In genomic region chr4:18538121-18538520, GRCh38 we compare ENCODE assay signal across 33 cellular contexts.
DNase-seq lines count a peak whose midpoint lies in the region; ATAC-seq, FAIRE-seq and TF ChIP-seq lines count a peak whose summit lies in the region.
"Had no signal": no experiment of that assay in that cellular context is flagged by ENCODE, and none has a peak within 500 bp of the region (broad histone marks: within the 10 kb centered on the region; RNA-seq: fewer than 3 reads in every experiment).

No MANE protein-coding gene starts in this region.

- CTCF ChIA-PET in HepG2 (lab: Yijun Ruan, JAX; ENCODE audit: low intra/inter-chr PET ratio, low total read pairs) (no interaction called here), IMR-90 (lab: Yijun Ruan, JAX) (no interaction called here), K562 (lab: Yijun Ruan, JAX; ENCODE audit: low intra/inter-chr PET ratio) (no interaction called here)

- H3K9ac ChIP-seq in HepG2 (ENCODE audit: insufficient read depth, low read depth, low read length) (no peak overlapping the region), IMR-90 (ENCODE audit: low read depth, low read length) (no peak overlapping the region), K562 (ENCODE audit: insufficient read depth in 1 of 2, low read depth in 2 of 2, low read length in 2 of 2) (no peak overlapping the region)
- H3K9ac ChIP-seq: BLaER1; BLaER1 treated with 17β-estradiol and CSF1 and Interleukin-3, amounts not matched to agents 10 nM and 100 nM had no signal

- no peak overlapping the region for H3K18ac ChIP-seq in IMR-90 (ENCODE audit: low read depth, low read length)

- DNase-seq in HepG2 (ENCODE audit: low spot score) (no peak), right lobe of liver (no peak), IMR-90 (no peak), K562 (ENCODE audit: extremely low read depth in 1 of 4, low spot score in 3 of 4) (no peak), NCI-H1417 (lab: John Stamatoyannopoulos, UW) (no peak)
- DNase-seq: 8988T; ACHN; AML-193; BE2C; C1 segment of cervical spinal cord; Caco-2; Calu3; CD4-positive, alpha-beta memory T cell; CD4-positive, alpha-beta T cell; CD4-positive, CD25-positive, alpha-beta regulatory T cell; CD8-positive, alpha-beta memory T cell; CD8-positive, alpha-beta T cell; COR-L47; DMS 273 treated with DMSO at 0.1 percent for 48 hours; DMS153; DMS53; DMS79; DMS79 treated with DMSO at 0.1 percent for 48 hours; DND-41; EL had no signal

- no peak for TF ChIP-seq EP300 in HepG2 (IDR thresholded peaks at IDR 0.05; ENCODE audit: low read depth in 2 of 2, low read length in 2 of 2)
- TF ChIP-seq EP300 in HepG2 (CRISPR knock-in tag; IDR thresholded peaks at IDR 0.05; ENCODE audit: borderline replicate concordance) = no peak
- TF ChIP-seq EP300 in K562 (IDR thresholded peaks at IDR 0.05; ENCODE audit: low read length) = no peak

- H3K4ac ChIP-seq in IMR-90 (ENCODE audit: low read depth, low read length) = no peak overlapping the region

- no peak overlapping the region for H2AK5ac ChIP-seq in IMR-90 (ENCODE audit: low read depth, low read length)

- no peak overlapping the region for H3K4me2 ChIP-seq in HepG2 (ENCODE audit: low read depth, low read length)
- no peak overlapping the region for H3K4me2 ChIP-seq in IMR-90 (ENCODE audit: low read depth, low read length)
- no peak overlapping the region for H3K4me2 ChIP-seq in K562 (ENCODE audit: insufficient read depth, low read length)
- H3K4me2 ChIP-seq: A549; BLaER1; BLaER1 treated with 17β-estradiol and CSF1 and Interleukin-3, amounts not matched to agents 10 nM and 100 nM had no signal

- BruUV-seq in HepG2 (replicated peaks; lab: Mats Ljungman, UMichigan) (no TSS peak), IMR-90 (replicated peaks; lab: Mats Ljungman, UMichigan) (no TSS peak), K562 (replicated peaks; lab: Mats Ljungman, UMichigan) (no TSS peak)

- in situ Hi-C loops in HepG2 (cut with HindIII; ENCODE audit: extremely low pct_ligation_motif_present, low pct_unique_long_range_greater_than_20kb) (no loop called here), IMR-90 (cut with MboI; ENCODE audit: low sequenced_read_pairs) (no loop called here), K562 (cut with MboI) (no loop called here)

- no peak overlapping the region for H3K27ac ChIP-seq in HepG2 (ENCODE audit: extremely low read length, insufficient read depth, low read length)
- no peak overlapping the region for H3K27ac ChIP-seq in right lobe of liver
- H3K27ac ChIP-seq in IMR-90 (ENCODE audit: insufficient read depth, low read length) = no peak overlapping the region
- H3K27ac ChIP-seq in K562 (ENCODE audit: extremely low read depth, low read depth, low read length) = no peak overlapping the region
- H3K27ac ChIP-seq: 22Rv1; A549; BLaER1; BLaER1 treated with 17β-estradiol and CSF1 and Interleukin-3, amounts not matched to agents 10 nM and 100 nM; C4-2B had no signal

- H3K56ac ChIP-seq in IMR-90 (ENCODE audit: extremely low read depth, insufficient read depth, low read length) = no peak overlapping the region

- H3K4me3 ChIP-seq in HepG2 (replicated peaks in 1 of 3; ENCODE audit: insufficient read depth in 1 of 3, low read depth in 2 of 3, low read length in 3 of 3) (no peak overlapping the region), right lobe of liver (no peak overlapping the region), IMR-90 (ENCODE audit: insufficient read depth, low read depth, low read length) (no peak overlapping the region), K562 (no peak overlapping the region)
- H3K4me3 ChIP-seq: A549; BLaER1; BLaER1 treated with 17β-estradiol and CSF1 and Interleukin-3, amounts not matched to agents 10 nM and 100 nM had no signal

- H3K23ac ChIP-seq in IMR-90 (ENCODE audit: low read depth, low read length) = no peak overlapping the region

- no peak for ATAC-seq in HepG2
- no peak for ATAC-seq in right lobe of liver
- no peak for ATAC-seq in IMR-90 (ENCODE audit: low read depth)
- no peak for ATAC-seq in K562
- no peak for ATAC-seq in GM18907 (IDR thresholded peaks at IDR 0.05; ENCODE audit: unreplicated experiment)
- ATAC-seq: A549; CD8-positive, alpha-beta T cell had no signal

- no peak for TF ChIP-seq CTCF in HepG2 (CRISPR knock-in tag; IDR thresholded peaks at IDR 0.05)
- no peak for TF ChIP-seq CTCF in right lobe of liver (IDR thresholded peaks at IDR 0.05)
- no peak for TF ChIP-seq CTCF in IMR-90 (conservative IDR thresholded peaks at IDR 0.05; ENCODE audit: low read depth, low read length)
- TF ChIP-seq CTCF in K562 (IDR thresholded peaks at IDR 0.05 in 2 of 3, conservative IDR thresholded peaks at IDR 0.05 in 1 of 3; ENCODE audit: insufficient read depth in 2 of 3, low read depth in 1 of 3, low read length in 3 of 3) = no peak

- H3K79me1 ChIP-seq in IMR-90 (ENCODE audit: low read depth in 1 of 2, low read length in 2 of 2) = no peaks in the 10 kb centered on the region

- no peak for TF ChIP-seq RAD21 in HepG2 (CRISPR knock-in tag; IDR thresholded peaks at IDR 0.05)
- no peak for TF ChIP-seq RAD21 in IMR-90 (IDR thresholded peaks at IDR 0.05; ENCODE audit: low read length)
- TF ChIP-seq RAD21 in K562 (CRISPR knock-in tag; conservative IDR thresholded peaks at IDR 0.05 in 1 of 2, IDR thresholded peaks at IDR 0.05 in 1 of 2) = no peak

- dilution Hi-C loops in IMR-90 (cut with HindIII; ENCODE audit: low sequenced_read_pairs, unreplicated experiment) = no loop called here

- H3K9me1 ChIP-seq in IMR-90 (ENCODE audit: insufficient read depth, low read length) (no peaks in the 10 kb centered on the region), K562 (ENCODE audit: control insufficient read depth, insufficient read depth, low read length) (no peaks in the 10 kb centered on the region)

- H3K4me1 ChIP-seq in HepG2 (ENCODE audit: insufficient read depth, low read length) = no peaks in the 10 kb centered on the region
- H3K4me1 ChIP-seq in right lobe of liver = no peaks in the 10 kb centered on the region
- no peaks in the 10 kb centered on the region for H3K4me1 ChIP-seq in IMR-90 (ENCODE audit: control insufficient read depth, insufficient read depth, low read length)
- no peaks in the 10 kb centered on the region for H3K4me1 ChIP-seq in K562 (replicated peaks in 1 of 2; ENCODE audit: control insufficient read depth in 2 of 2, insufficient read depth in 2 of 2, low read length in 2 of 2)
- H3K4me1 ChIP-seq: A549; BE2C; BLaER1; BLaER1 treated with 17β-estradiol and CSF1 and Interleukin-3, amounts not matched to agents 10 nM and 100 nM; Caco-2 had no signal

- H2BK5ac ChIP-seq in IMR-90 (ENCODE audit: low read depth, low read length, poor library complexity, severe bottlenecking) = no peak overlapping the region

- H2BK15ac ChIP-seq in IMR-90 (ENCODE audit: low read depth, low read length) = no peak overlapping the region

- H3K9me3 ChIP-seq in HepG2 (ENCODE audit: low read length) = no peaks in the 10 kb centered on the region
- H3K9me3 ChIP-seq in right lobe of liver = no peaks in the 10 kb centered on the region
- H3K9me3 ChIP-seq in IMR-90 (ENCODE audit: control insufficient read depth, insufficient read depth, low read length) = peaks cover 5% of the 10 kb centered on the region; the same call in 1 of the 2 replicates
- H3K9me3 ChIP-seq in K562 (replicated peaks; ENCODE audit: control insufficient read depth, insufficient read depth, low read depth, low read length) = no peaks in the 10 kb centered on the region
- H3K9me3 ChIP-seq: A549; BE2C; BLaER1; BLaER1 treated with 17β-estradiol and CSF1 and Interleukin-3, amounts not matched to agents 10 nM and 100 nM; Caco-2 had no signal

- intact Hi-C loops in HepG2 (cut with micrococcal nuclease; ENCODE audit: unreplicated experiment) = no loop called here
- intact Hi-C loops in right lobe of liver (cut with DNase I) = no loop called here
- intact Hi-C loops in IMR-90 (cut with micrococcal nuclease) = no loop called here
- intact Hi-C loops in K562 (cut with micrococcal nuclease) = no loop called here

- H2BK20ac ChIP-seq in IMR-90 (ENCODE audit: low read depth, low read length) = no peak overlapping the region

- H4K8ac ChIP-seq in IMR-90 (ENCODE audit: low read depth in 2 of 2, low read length in 2 of 2) = no peak overlapping the region

- H4K20me1 ChIP-seq in HepG2 (ENCODE audit: insufficient read depth, low read length) = no peaks in the 10 kb centered on the region
- H4K20me1 ChIP-seq in IMR-90 (ENCODE audit: insufficient read depth, low read length) = no peaks in the 10 kb centered on the region
- H4K20me1 ChIP-seq in K562 (replicated peaks; ENCODE audit: control insufficient read depth, insufficient read depth, low read length) = no peaks in the 10 kb centered on the region
- H4K20me1 ChIP-seq: BLaER1; BLaER1 treated with 17β-estradiol and CSF1 and Interleukin-3, amounts not matched to agents 10 nM and 100 nM had no signal

- FAIRE-seq in HepG2 (lab: Jason Lieb, UNC) (no peak), K562 (lab: Jason Lieb, UNC) (no peak)
- FAIRE-seq: A204.1, A549, D721Med had no signal

- H4K5ac ChIP-seq in IMR-90 (ENCODE audit: low read depth, low read length) = no peak overlapping the region

- POLR2A ChIA-PET in HepG2 (lab: Yijun Ruan, JAX) = no interaction called here
- POLR2A ChIA-PET in IMR-90 (lab: Charles Lee; ENCODE audit: unreplicated experiment) = interaction anchor here (0.6 kb wide), 1 partner anchor 502 kb away, joined by 3 read pairs; no protein-coding TSS in a partner anchor
- POLR2A ChIA-PET in K562 (lab: Yijun Ruan, JAX) = no interaction called here

- no peaks in the 10 kb centered on the region for H3K79me2 ChIP-seq in HepG2 (ENCODE audit: insufficient read depth, low read length)
- H3K79me2 ChIP-seq in K562 (ENCODE audit: control insufficient read depth, insufficient read depth, low read length) = no peaks in the 10 kb centered on the region

- H2AK9ac ChIP-seq in IMR-90 (replicated peaks; ENCODE audit: low read depth, low read length, poor library complexity) = no peak overlapping the region

- no peak overlapping the region for H2BK120ac ChIP-seq in IMR-90 (ENCODE audit: low read depth, low read length)

- no peak overlapping the region for H2AFZ ChIP-seq in HepG2 (ENCODE audit: low read length)
- H2AFZ ChIP-seq in IMR-90 (replicated peaks; ENCODE audit: low read length, poor library complexity) = no peak overlapping the region
- no peak overlapping the region for H2AFZ ChIP-seq in K562 (ENCODE audit: low read depth, low read length)

- no peak overlapping the region for H4K91ac ChIP-seq in IMR-90 (ENCODE audit: insufficient read depth, low read depth, low read length)

- WGBS in HepG2 (ENCODE audit: low lambda C conversion rate) = 2% methylated on average over 2 of the region's 2 CpGs
- 21% methylated on average over 2 of the region's 2 CpGs for WGBS in right lobe of liver (ENCODE audit: insufficient coverage, low coverage, low lambda C conversion rate, missing lambda C conversion rate)
- no CpG with 5 or more reads among the region's 2 CpGs for WGBS in IMR-90 (ENCODE audit: extremely low coverage in 2 of 2, insufficient read length in 1 of 2), 2 experiments
- 0% methylated on average over 2 of the region's 2 CpGs for WGBS in K562 (ENCODE audit: insufficient coverage, low coverage, missing lambda C conversion rate)

- H3K27me3 ChIP-seq in HepG2 (ENCODE audit: control insufficient read depth in 1 of 2, insufficient read depth in 2 of 2, low read length in 2 of 2) (no peaks in the 10 kb centered on the region), right lobe of liver (no peaks in the 10 kb centered on the region), IMR-90 (ENCODE audit: control insufficient read depth, insufficient read depth, low read length) (no peaks in the 10 kb centered on the region), K562 (ENCODE audit: control insufficient read depth in 2 of 2, insufficient read depth in 2 of 2, low read length in 2 of 2) (no peaks in the 10 kb centered on the region)
- H3K27me3 ChIP-seq: BE2C; BLaER1; BLaER1 treated with 17β-estradiol and CSF1 and Interleukin-3, amounts not matched to agents 10 nM and 100 nM had no signal

- no peak for TF ChIP-seq POLR2A in HepG2 (IDR thresholded peaks at IDR 0.05; ENCODE audit: insufficient read depth in 1 of 2, low read depth in 2 of 2, low read length in 2 of 2)
- no peak for TF ChIP-seq POLR2A in right lobe of liver (IDR thresholded peaks at IDR 0.05)
- TF ChIP-seq POLR2A in IMR-90 (IDR thresholded peaks at IDR 0.05; ENCODE audit: low read depth, low read length) = no peak
- no peak for TF ChIP-seq POLR2A in K562 (conservative IDR thresholded peaks at IDR 0.05)

- H3K36me3 ChIP-seq in HepG2 (replicated peaks in 1 of 2; ENCODE audit: control insufficient read depth in 1 of 2, insufficient read depth in 2 of 2, low read length in 2 of 2) (no peaks in the 10 kb centered on the region), right lobe of liver (no peaks in the 10 kb centered on the region), IMR-90 (ENCODE audit: control insufficient read depth, insufficient read depth, low read length) (no peaks in the 10 kb centered on the region), K562 (ENCODE audit: control insufficient read depth, insufficient read depth, low read length) (no peaks in the 10 kb centered on the region)
- H3K36me3 ChIP-seq: BE2C; BLaER1; BLaER1 treated with 17β-estradiol and CSF1 and Interleukin-3, amounts not matched to agents 10 nM and 100 nM had no signal

- no peak overlapping the region for H3K14ac ChIP-seq in IMR-90 (replicated peaks; ENCODE audit: low read depth, low read length)

Comparison
In these comparisons a context has a peak if more than half of its experiments do, and no peak if none do; other contexts are left out.
1. Of the 241 proteins assayed by ChIP-seq in both HepG2 and K562: peak only in HepG2: MAFF; only in K562: none; in both: none; in neither: 239; mixed calls (peak in some experiments, not most) for 1.